In the genomic region with DNA sequence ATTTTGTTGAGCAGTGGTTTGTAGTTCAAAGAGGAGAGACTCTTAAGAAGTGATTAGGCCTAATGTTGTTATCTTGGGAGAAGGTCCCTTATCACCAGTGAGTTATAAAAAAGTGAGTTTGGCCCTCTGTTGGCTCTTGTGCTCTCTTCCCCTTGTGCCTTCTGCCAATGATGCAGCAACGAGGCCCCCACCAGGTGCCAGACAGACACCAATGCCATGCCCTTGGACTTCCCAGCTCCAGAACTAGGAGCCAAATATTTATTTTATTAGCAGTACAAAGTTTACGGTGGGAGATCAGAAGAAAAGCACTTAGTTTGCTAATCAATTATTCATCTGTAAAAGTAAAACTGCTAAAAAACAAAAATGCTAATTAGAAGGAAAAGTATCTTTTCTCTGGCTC, we compare ENCODE assay signal across 28 cellular contexts. TPM values are rescaled to one million over a fixed set of nuclear protein-coding genes. Genes with fewer than 3 reads are reported as not detected.
DNase-seq lines count a peak whose midpoint lies in the region; ATAC-seq, FAIRE-seq and TF ChIP-seq lines count a peak whose summit lies in the region.
"Had no signal": no experiment of that assay in that cellular context is flagged by ENCODE, and none has a peak within 500 bp of the region (broad histone marks: within the 10 kb centered on the region; RNA-seq: fewer than 3 reads in every experiment).

No MANE protein-coding gene starts in this region.

- no peak overlapping the region for H3K27ac Mint-ChIP-seq in endothelial cell (ENCODE audit: unreplicated experiment)
- H3K27ac Mint-ChIP-seq: CD14-positive monocyte; CD4-positive, alpha-beta memory T cell; CD4-positive, CD25-positive, alpha-beta regulatory T cell had no signal

- POLR2A ChIA-PET in HepG2 (lab: Yijun Ruan, JAX): no interaction called here

- H3K9me3 ChIP-seq in HepG2 (ENCODE audit: low read length) (no peaks in the 10 kb centered on the region), right lobe of liver (no peaks in the 10 kb centered on the region)
- H3K9me3 ChIP-seq: BE2C had no signal

- ATAC-seq in HepG2: no peak
- ATAC-seq in right lobe of liver: no peak
- no peak for ATAC-seq in HG02884 (IDR thresholded peaks at IDR 0.05; ENCODE audit: unreplicated experiment)

- no peak overlapping the region for H2AFZ ChIP-seq in HepG2 (ENCODE audit: low read length)

- CTCF ChIA-PET in HepG2 (lab: Yijun Ruan, JAX; ENCODE audit: low intra/inter-chr PET ratio, low total read pairs): no interaction called here

- peaks cover 88% of the 10 kb centered on the region for H3K36me3 Mint-ChIP-seq in endothelial cell (ENCODE audit: low read depth, unreplicated experiment)

- no peak for FAIRE-seq in HepG2 (lab: Jason Lieb, UNC)
- FAIRE-seq: A204.1, GM12891, GM19239 had no signal

- no peak for TF ChIP-seq EP300 in HepG2 (IDR thresholded peaks at IDR 0.05; ENCODE audit: low read depth in 2 of 2, low read length in 2 of 2)
- no peak for TF ChIP-seq EP300 in HepG2 (CRISPR knock-in tag; IDR thresholded peaks at IDR 0.05; ENCODE audit: borderline replicate concordance)

- H3K4me1 ChIP-seq in HepG2 (ENCODE audit: insufficient read depth, low read length) (no peaks in the 10 kb centered on the region), right lobe of liver (no peaks in the 10 kb centered on the region)
- H3K4me1 ChIP-seq: BE2C, BLaER1 had no signal

- intact Hi-C loops in HepG2 (cut with micrococcal nuclease; ENCODE audit: unreplicated experiment): no loop called here
- intact Hi-C loops in right lobe of liver (cut with DNase I): no loop called here

- 89% methylated on average over 1 of the region's 2 CpGs for WGBS in HepG2 (ENCODE audit: low lambda C conversion rate)
- WGBS in right lobe of liver (ENCODE audit: insufficient coverage, low coverage, low lambda C conversion rate, missing lambda C conversion rate): 0% methylated on average over 1 of the region's 2 CpGs

- no peaks in the 10 kb centered on the region for H4K20me1 ChIP-seq in HepG2 (ENCODE audit: insufficient read depth, low read length)
- H4K20me1 ChIP-seq: BLaER1 had no signal

- H3K27me3 Mint-ChIP-seq in endothelial cell (ENCODE audit: unreplicated experiment): peaks cover 4% of the 10 kb centered on the region
- H3K27me3 Mint-ChIP-seq: CD4-positive, alpha-beta memory T cell; CD4-positive, CD25-positive, alpha-beta regulatory T cell; CD8-positive, alpha-beta memory T cell had no signal

- H3K9me3 Mint-ChIP-seq in endothelial cell (ENCODE audit: unreplicated experiment): no peaks in the 10 kb centered on the region

- TF ChIP-seq RAD21 in HepG2 (CRISPR knock-in tag; IDR thresholded peaks at IDR 0.05): no peak

- no peak overlapping the region for H3K9ac ChIP-seq in HepG2 (ENCODE audit: insufficient read depth, low read depth, low read length)
- H3K9ac ChIP-seq: BLaER1 had no signal

- H3K4me1 Mint-ChIP-seq in endothelial cell (ENCODE audit: unreplicated experiment): peaks cover 3% of the 10 kb centered on the region
- H3K4me1 Mint-ChIP-seq: CD14-positive monocyte; CD4-positive, alpha-beta memory T cell; CD8-positive, alpha-beta memory T cell had no signal

- no TSS peak for BruUV-seq in HepG2 (replicated peaks; lab: Mats Ljungman, UMichigan)

- TF ChIP-seq CTCF in HepG2 (CRISPR knock-in tag; IDR thresholded peaks at IDR 0.05) (no peak), right lobe of liver (IDR thresholded peaks at IDR 0.05) (no peak), endothelial cell (IDR thresholded peaks at IDR 0.05; ENCODE audit: unreplicated experiment) (no peak)

- H3K4me3 ChIP-seq in HepG2 (replicated peaks in 1 of 3; ENCODE audit: insufficient read depth in 1 of 3, low read depth in 2 of 3, low read length in 3 of 3) (no peak overlapping the region), right lobe of liver (no peak overlapping the region)
- H3K4me3 ChIP-seq: BLaER1 had no signal

- H3K27me3 ChIP-seq in HepG2 (ENCODE audit: control insufficient read depth in 1 of 2, insufficient read depth in 2 of 2, low read length in 2 of 2): no peaks in the 10 kb centered on the region
- H3K27me3 ChIP-seq in right lobe of liver: no peaks in the 10 kb centered on the region
- H3K27me3 ChIP-seq: BE2C, BLaER1 had no signal

- no peaks in the 10 kb centered on the region for H3K79me2 ChIP-seq in HepG2 (ENCODE audit: insufficient read depth, low read length)

- TF ChIP-seq POLR2A in HepG2 (IDR thresholded peaks at IDR 0.05; ENCODE audit: insufficient read depth in 1 of 2, low read depth in 2 of 2, low read length in 2 of 2): no peak
- no peak for TF ChIP-seq POLR2A in right lobe of liver (IDR thresholded peaks at IDR 0.05)

- DNase-seq in HepG2 (ENCODE audit: low spot score) (no peak), right lobe of liver (no peak), endothelial cell (ENCODE audit: low spot score) (no peak)
- DNase-seq: 8988T; ACHN; BE2C; C1 segment of cervical spinal cord; CD4-positive, alpha-beta memory T cell; CD4-positive, CD25-positive, alpha-beta regulatory T cell; CD8-positive, alpha-beta memory T cell; COR-L47; DMS 273 treated with DMSO at 0.1 percent for 48 hours; DMS153; DMS53; DMS79; DND-41; EL; GDM1 had no signal

- in situ Hi-C loops in HepG2 (cut with HindIII; ENCODE audit: extremely low pct_ligation_motif_present, low pct_unique_long_range_greater_than_20kb): no loop called here

- H3K36me3 ChIP-seq in HepG2 (replicated peaks in 1 of 2; ENCODE audit: control insufficient read depth in 1 of 2, insufficient read depth in 2 of 2, low read length in 2 of 2) (peaks cover 17 to 74% of the 10 kb centered on the region in 2 experiments), right lobe of liver (peaks cover 4 to 69% (median 32%) of the 10 kb centered on the region in 4 donors)

- H3K27ac ChIP-seq in HepG2 (ENCODE audit: extremely low read length, insufficient read depth, low read length): no peak overlapping the region
- no peak overlapping the region for H3K27ac ChIP-seq in right lobe of liver
- H3K27ac ChIP-seq: BLaER1 had no signal

- H3K4me3 Mint-ChIP-seq in endothelial cell (ENCODE audit: unreplicated experiment): peak overlapping the region; percentile 82
- H3K4me3 Mint-ChIP-seq: CD14-positive monocyte; CD4-positive, alpha-beta memory T cell; CD4-positive, CD25-positive, alpha-beta regulatory T cell; CD8-positive, alpha-beta memory T cell had no signal

- H3K4me2 ChIP-seq in HepG2 (ENCODE audit: low read depth, low read length): no peak overlapping the region
- H3K4me2 ChIP-seq: BLaER1 had no signal

RNA-seq across cellular contexts. Expression of gene NAAA, which starts 22.7 kb away (rescaled TPM):
- total RNA-seq in HepG2 (2016; rRNA removed; fragmentation: Illumina TruSeq; extraction: Trizol): 11.7 and 24.6 TPM in 2 replicates
- 5.7 and 7.9 TPM in 2 replicates for total RNA-seq in HepG2 (2016; cell fraction: cytosol; rRNA removed; fragmentation: Illumina TruSeq; extraction: Trizol; ENCODE audit: low read depth)
- total RNA-seq in HepG2 (2016; cell fraction: insoluble cytoplasmic fraction; rRNA removed; fragmentation: Illumina TruSeq; extraction: Trizol): 13.0 and 26.7 TPM in 2 replicates
- 8.6 and 10.7 TPM in 2 replicates for total RNA-seq in HepG2 (2016; cell fraction: membrane; rRNA removed; fragmentation: Illumina TruSeq; extraction: Trizol)
- 19.9 and 25.7 TPM in 2 replicates for total RNA-seq in HepG2 (2016; cell fraction: nucleus; rRNA removed; fragmentation: Illumina TruSeq; extraction: Trizol)
- polyA plus RNA-seq in HepG2 (2011; rRNA removed): 20.4 and 22.4 TPM in 2 replicates
- polyA plus RNA-seq in HepG2 (2011; cell fraction: cytosol; rRNA removed): 22.3 and 22.8 TPM in 2 replicates
- polyA plus RNA-seq in HepG2 (2011; cell fraction: nucleus; rRNA removed): 14.0 and 16.1 TPM in 2 replicates
- 9.9 and 10.4 TPM in 2 replicates for polyA plus RNA-seq in HepG2 (2012)
- polyA plus RNA-seq in HepG2 (2016; cell fraction: cytosol; fragmentation: Illumina TruSeq; extraction: Trizol; ENCODE audit: low read depth): 4.8 and 5.8 TPM in 2 replicates
- polyA plus RNA-seq in HepG2 (2016; cell fraction: insoluble cytoplasmic fraction; fragmentation: Illumina TruSeq; extraction: Trizol; ENCODE audit: low read depth): 12.0 and 15.6 TPM in 2 replicates
- 5.7 and 9.8 TPM in 2 replicates for polyA plus RNA-seq in HepG2 (2016; cell fraction: membrane; fragmentation: Illumina TruSeq; extraction: Trizol; ENCODE audit: low read depth)
- 39.7 and 40.4 TPM in 2 replicates for polyA plus RNA-seq in HepG2 (2016; cell fraction: nucleus; fragmentation: Illumina TruSeq; extraction: Trizol; ENCODE audit: insufficient read depth, low read depth)
- 23.2 and 29.3 TPM in 2 replicates for polyA minus RNA-seq in HepG2 (2011; rRNA and poly(A)+ RNA removed; ENCODE audit: low replicate concordance)
- 8.3 and 11.3 TPM in 2 replicates for polyA minus RNA-seq in HepG2 (2011; cell fraction: cytosol; rRNA and poly(A)+ RNA removed)
- polyA minus RNA-seq in HepG2 (2011; cell fraction: nucleus; rRNA and poly(A)+ RNA removed): 15.3 and 17.0 TPM in 2 replicates
- 10 to 100 TPM; 24.2 to 80.7 (median 41.9) TPM for total RNA-seq in right lobe of liver
- total RNA-seq in endothelial cell (ENCODE audit: unreplicated experiment): 4.0 TPM

RNA-seq across cellular contexts. Expression of gene SDAD1, which starts 27.2 kb away (rescaled TPM):
- 33.1 and 45.1 TPM in 2 replicates for total RNA-seq in HepG2 (2016; rRNA removed; fragmentation: Illumina TruSeq; extraction: Trizol)
- 9.7 and 11.5 TPM in 2 replicates for total RNA-seq in HepG2 (2016; cell fraction: cytosol; rRNA removed; fragmentation: Illumina TruSeq; extraction: Trizol; ENCODE audit: low read depth)
- total RNA-seq in HepG2 (2016; cell fraction: insoluble cytoplasmic fraction; rRNA removed; fragmentation: Illumina TruSeq; extraction: Trizol): 34.2 and 44.9 TPM in 2 replicates
- 19.5 and 22.8 TPM in 2 replicates for total RNA-seq in HepG2 (2016; cell fraction: membrane; rRNA removed; fragmentation: Illumina TruSeq; extraction: Trizol)
- 34.1 and 38.0 TPM in 2 replicates for total RNA-seq in HepG2 (2016; cell fraction: nucleus; rRNA removed; fragmentation: Illumina TruSeq; extraction: Trizol)
- 11.8 and 18.6 TPM in 2 replicates for polyA plus RNA-seq in HepG2 (2011; rRNA removed)
- polyA plus RNA-seq in HepG2 (2011; cell fraction: cytosol; rRNA removed): 5.6 and 9.9 TPM in 2 replicates
- polyA plus RNA-seq in HepG2 (2011; cell fraction: nucleus; rRNA removed): 9.0 and 10.3 TPM in 2 replicates
- 22.5 and 24.6 TPM in 2 replicates for polyA plus RNA-seq in HepG2 (2012)
- 4.7 and 4.9 TPM in 2 replicates for polyA plus RNA-seq in HepG2 (2016; cell fraction: cytosol; fragmentation: Illumina TruSeq; extraction: Trizol; ENCODE audit: low read depth)
- 39.7 and 41.5 TPM in 2 replicates for polyA plus RNA-seq in HepG2 (2016; cell fraction: insoluble cytoplasmic fraction; fragmentation: Illumina TruSeq; extraction: Trizol; ENCODE audit: low read depth)
- polyA plus RNA-seq in HepG2 (2016; cell fraction: membrane; fragmentation: Illumina TruSeq; extraction: Trizol; ENCODE audit: low read depth): 7.9 and 9.6 TPM in 2 replicates
- polyA plus RNA-seq in HepG2 (2016; cell fraction: nucleus; fragmentation: Illumina TruSeq; extraction: Trizol; ENCODE audit: insufficient read depth, low read depth): 40.2 and 41.1 TPM in 2 replicates
- 6.1 and 11.1 TPM in 2 replicates for polyA minus RNA-seq in HepG2 (2011; rRNA and poly(A)+ RNA removed; ENCODE audit: low replicate concordance)
- polyA minus RNA-seq in HepG2 (2011; cell fraction: cytosol; rRNA and poly(A)+ RNA removed): 13.5 and 16.3 TPM in 2 replicates
- 23.3 and 27.8 TPM in 2 replicates for polyA minus RNA-seq in HepG2 (2011; cell fraction: nucleus; rRNA and poly(A)+ RNA removed)
- total RNA-seq in right lobe of liver: 10 to 100 TPM; 11.6 to 21.3 (median 17.2) TPM
- 40.6 TPM for total RNA-seq in endothelial cell (ENCODE audit: unreplicated experiment)

RNA-seq across cellular contexts. Expression of gene CXCL9, which starts 43.8 kb away (rescaled TPM):
- not detected in 2 replicates for total RNA-seq in HepG2 (2016; rRNA removed; fragmentation: Illumina TruSeq; extraction: Trizol)
- not detected in 2 replicates for total RNA-seq in HepG2 (2016; cell fraction: cytosol; rRNA removed; fragmentation: Illumina TruSeq; extraction: Trizol; ENCODE audit: low read depth)
- not detected in 2 replicates for total RNA-seq in HepG2 (2016; cell fraction: insoluble cytoplasmic fraction; rRNA removed; fragmentation: Illumina TruSeq; extraction: Trizol)
- not detected in 2 replicates for total RNA-seq in HepG2 (2016; cell fraction: membrane; rRNA removed; fragmentation: Illumina TruSeq; extraction: Trizol)
- total RNA-seq in HepG2 (2016; cell fraction: nucleus; rRNA removed; fragmentation: Illumina TruSeq; extraction: Trizol): not detected in 2 replicates
- polyA plus RNA-seq in HepG2 (2011; rRNA removed): not detected in 2 replicates
- polyA plus RNA-seq in HepG2 (2011; cell fraction: cytosol; rRNA removed): not detected in 2 replicates
- not detected in 2 replicates for polyA plus RNA-seq in HepG2 (2011; cell fraction: nucleus; rRNA removed)
- not detected in 2 replicates for polyA plus RNA-seq in HepG2 (2012)
- polyA plus RNA-seq in HepG2 (2016; cell fraction: cytosol; fragmentation: Illumina TruSeq; extraction: Trizol; ENCODE audit: low read depth): not detected in 2 replicates
- not detected in 2 replicates for polyA plus RNA-seq in HepG2 (2016; cell fraction: insoluble cytoplasmic fraction; fragmentation: Illumina TruSeq; extraction: Trizol; ENCODE audit: low read depth)
- not detected in 2 replicates for polyA plus RNA-seq in HepG2 (2016; cell fraction: membrane; fragmentation: Illumina TruSeq; extraction: Trizol; ENCODE audit: low read depth)
- polyA plus RNA-seq in HepG2 (2016; cell fraction: nucleus; fragmentation: Illumina TruSeq; extraction: Trizol; ENCODE audit: insufficient read depth, low read depth): not detected in 2 replicates
- not detected in 2 replicates for polyA minus RNA-seq in HepG2 (2011; rRNA and poly(A)+ RNA removed; ENCODE audit: low replicate concordance)
- not detected in 2 replicates for polyA minus RNA-seq in HepG2 (2011; cell fraction: cytosol; rRNA and poly(A)+ RNA removed)
- polyA minus RNA-seq in HepG2 (2011; cell fraction: nucleus; rRNA and poly(A)+ RNA removed): not detected in 2 replicates
- total RNA-seq in right lobe of liver: 1 to 10 TPM in 4 of 6 experiments, under 1 TPM in 1, not detected in 1; 0.73 to 3.6 (median 2.6) TPM
- not detected for total RNA-seq in endothelial cell (ENCODE audit: unreplicated experiment)
- total RNA-seq: A673; CD4-positive, CD25-positive, alpha-beta regulatory T cell; Daoy; G401 had no signal
- polyA plus RNA-seq: AG04450; CD4-positive, alpha-beta memory T cell; CD4-positive, CD25-positive, alpha-beta regulatory T cell; CD8-positive, alpha-beta memory T cell had no signal

RNA-seq across cellular contexts. Expression of gene CXCL10, which starts 59.7 kb away (rescaled TPM):
- total RNA-seq in HepG2 (2016; rRNA removed; fragmentation: Illumina TruSeq; extraction: Trizol) (not detected in 2 replicates), right lobe of liver (1 to 10 TPM in 4 of 6 experiments, under 1 TPM in 1, not detected in 1; 0.42 to 7.0 (median 5.4) TPM), endothelial cell (ENCODE audit: unreplicated experiment) (not detected)
- total RNA-seq in HepG2 (2016; cell fraction: cytosol; rRNA removed; fragmentation: Illumina TruSeq; extraction: Trizol; ENCODE audit: low read depth): not detected in 2 replicates
- total RNA-seq in HepG2 (2016; cell fraction: insoluble cytoplasmic fraction; rRNA removed; fragmentation: Illumina TruSeq; extraction: Trizol): not detected in 2 replicates
- total RNA-seq in HepG2 (2016; cell fraction: membrane; rRNA removed; fragmentation: Illumina TruSeq; extraction: Trizol): 0.14 and 0.15 TPM in 2 replicates
- not detected in 2 replicates for total RNA-seq in HepG2 (2016; cell fraction: nucleus; rRNA removed; fragmentation: Illumina TruSeq; extraction: Trizol)
- not detected in 2 replicates for polyA plus RNA-seq in HepG2 (2011; rRNA removed)
- polyA plus RNA-seq in HepG2 (2011; cell fraction: cytosol; rRNA removed): not detected in 2 replicates
- polyA plus RNA-seq in HepG2 (2011; cell fraction: nucleus; rRNA removed): not detected in 2 replicates
- not detected in 2 replicates for polyA plus RNA-seq in HepG2 (2012)
- 0.20 TPM in 1 of 2 replicates, not detected in the other for polyA plus RNA-seq in HepG2 (2016; cell fraction: cytosol; fragmentation: Illumina TruSeq; extraction: Trizol; ENCODE audit: low read depth)
- not detected in 2 replicates for polyA plus RNA-seq in HepG2 (2016; cell fraction: insoluble cytoplasmic fraction; fragmentation: Illumina TruSeq; extraction: Trizol; ENCODE audit: low read depth)
- 0.14 TPM in 1 of 2 replicates, not detected in the other for polyA plus RNA-seq in HepG2 (2016; cell fraction: membrane; fragmentation: Illumina TruSeq; extraction: Trizol; ENCODE audit: low read depth)
- polyA plus RNA-seq in HepG2 (2016; cell fraction: nucleus; fragmentation: Illumina TruSeq; extraction: Trizol; ENCODE audit: insufficient read depth, low read depth): not detected in 2 replicates
- polyA minus RNA-seq in HepG2 (2011; rRNA and poly(A)+ RNA removed; ENCODE audit: low replicate concordance): not detected in 2 replicates
- not detected in 2 replicates for polyA minus RNA-seq in HepG2 (2011; cell fraction: cytosol; rRNA and poly(A)+ RNA removed)
- not detected in 2 replicates for polyA minus RNA-seq in HepG2 (2011; cell fraction: nucleus; rRNA and poly(A)+ RNA removed)
- total RNA-seq: CD4-positive, CD25-positive, alpha-beta regulatory T cell; G401 had no signal
- polyA plus RNA-seq: CD4-positive, CD25-positive, alpha-beta regulatory T cell; CD8-positive, alpha-beta memory T cell had no signal
